Comparison of ENCODE assay signal across 2 cellular contexts in genomic region chr12:70550180-70550577, GRCh38.
TF ChIP-seq lines count a peak whose summit lies in the region.

No MANE protein-coding gene starts in this region.

TF ChIP-seq in HepG2, 621 proteins besides CTCF, POLR2A, EP300 and RAD21 (continued from another document):
- TF ChIP-seq TRIM22 (IDR thresholded peaks at IDR 0.05) (no peak), SNAI1 (CRISPR knock-in tag; IDR thresholded peaks at IDR 0.05; ENCODE audit: borderline replicate concordance) (no peak), ZNF20 (CRISPR knock-in tag; IDR thresholded peaks at IDR 0.05) (no peak), ZNF691 (CRISPR knock-in tag; IDR thresholded peaks at IDR 0.05; ENCODE audit: borderline replicate concordance, low read depth) (no peak), HOXA5 (CRISPR knock-in tag; IDR thresholded peaks at IDR 0.05) (no peak), NFE2L2 (IDR thresholded peaks at IDR 0.05; ENCODE audit: low read length) (no peak), ZBTB2 (CRISPR knock-in tag; IDR thresholded peaks at IDR 0.05; ENCODE audit: low read depth) (no peak), ZNF160 (CRISPR knock-in tag; IDR thresholded peaks at IDR 0.05) (no peak), ETV5 (CRISPR knock-in tag; IDR thresholded peaks at IDR 0.05; ENCODE audit: borderline replicate concordance) (no peak), KLF13 (CRISPR knock-in tag; IDR thresholded peaks at IDR 0.05) (no peak), ZFP41 (CRISPR knock-in tag; IDR thresholded peaks at IDR 0.05; ENCODE audit: borderline replicate concordance) (no peak)

TF ChIP-seq in K562, 482 proteins besides CTCF, POLR2A, EP300 and RAD21 (continued from another document):
- no peak for TF ChIP-seq GATA2 (CRISPR knock-in tag; IDR thresholded peaks at IDR 0.05)
TF ChIP-seq in K562: peak in this region for 1.
